Comparison of ENCODE assay signal across 8 cellular contexts in the genomic region with DNA sequence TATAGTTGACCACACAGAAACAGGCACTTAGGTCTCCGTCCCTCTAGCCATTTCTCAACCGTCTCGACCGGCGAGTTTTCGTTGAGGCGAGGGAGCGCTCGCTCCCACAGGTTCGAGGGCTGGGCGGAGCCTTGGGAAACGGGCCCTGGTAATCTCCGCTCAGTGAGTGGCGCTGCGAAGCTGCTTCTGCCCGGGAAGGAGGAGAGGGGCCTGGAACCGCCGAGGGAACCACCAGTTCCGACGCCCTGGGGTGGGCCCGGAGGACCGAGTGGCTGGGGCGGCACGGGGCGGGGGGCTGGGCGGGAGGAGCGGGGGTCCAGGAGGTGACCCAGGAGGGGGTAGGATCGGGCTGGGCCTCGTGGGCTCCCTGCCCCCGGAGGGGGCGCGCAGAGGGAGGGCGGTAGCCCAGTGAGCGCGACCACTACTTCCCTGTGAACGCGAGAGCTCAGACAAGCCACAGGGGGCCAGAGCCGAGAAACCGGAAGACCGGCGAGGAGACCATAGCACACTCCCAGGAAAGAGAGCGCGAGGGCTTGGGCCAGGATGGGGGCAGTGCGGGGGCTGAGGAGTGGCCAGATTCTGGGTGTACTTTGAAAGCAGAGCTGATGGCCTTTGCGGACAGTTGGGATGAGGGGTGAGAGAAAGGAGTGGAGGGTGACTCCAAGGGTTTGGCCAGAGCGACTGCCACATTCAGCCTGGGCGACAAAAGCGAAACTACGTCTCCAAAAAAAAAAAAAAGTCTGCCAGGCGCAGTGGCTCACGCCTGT. TPM values are rescaled to one million over a fixed set of nuclear protein-coding genes. Genes with fewer than 3 reads are reported as not detected.
DNase-seq lines count a peak whose midpoint lies in the region; ATAC-seq and TF ChIP-seq lines count a peak whose summit lies in the region.

No MANE protein-coding gene starts in this region.

- H3K4me1 Mint-ChIP-seq in Calu3 (ENCODE audit: low read depth, unreplicated experiment): peaks cover 37% of the 10 kb centered on the region

- intact Hi-C loops in Calu3 (cut with micrococcal nuclease; ENCODE audit: unreplicated experiment): loop anchor here (1.0 kb wide), 1 partner anchor 19 kb away; no protein-coding TSS in a partner anchor

- peak overlapping the region; percentile 85 for H3K4me3 Mint-ChIP-seq in Calu3 (ENCODE audit: low read depth, unreplicated experiment)

- BruUV-seq in Calu3 (replicated peaks; lab: Mats Ljungman, UMichigan): no TSS peak

- H3K27ac ChIP-seq in coronary artery: peak overlapping the region; percentile 99

- ATAC-seq in HG02588 (IDR thresholded peaks at IDR 0.05; ENCODE audit: unreplicated experiment) (peak; percentile 30), HG02678 (IDR thresholded peaks at IDR 0.05; ENCODE audit: unreplicated experiment) (no peak)

- CTCF ChIA-PET in Calu3 (lab: Charles Lee): interaction anchor here (0.6 to 3.4 kb wide), 11 partner anchors 8 to 1451 kb away, joined by 3 to 40 read pairs (median 4); a partner anchor contains a TSS

- peak; percentile 87 for DNase-seq in Calu3
- peak; percentile 83 for DNase-seq in NCI-H460 (ENCODE audit: extremely low read depth, low read depth)
- peak; percentile 79 for DNase-seq in activated CD4-positive, alpha-beta T cell treated with anti-CD3 and anti-CD28 coated beads for 48 hours
- DNase-seq in coronary artery (ENCODE audit: low spot score): peak; percentile 92
- peak; percentile 82 for DNase-seq in kidney tubule cell (ENCODE audit: low spot score)
- peak; percentile 80 for DNase-seq in stimulated activated CD4-positive, alpha-beta T cell treated with anti-CD3 and anti-CD28 coated beads, Interleukin-15, amount 100 ng/mL, for 24 hours

- H3K4me3 ChIP-seq in coronary artery: peak overlapping the region; percentile 75

- H3K36me3 Mint-ChIP-seq in Calu3 (ENCODE audit: insufficient read depth, unreplicated experiment): peaks cover 57% of the 10 kb centered on the region

- peak overlapping the region; percentile 100 for H3K27ac Mint-ChIP-seq in Calu3 (ENCODE audit: unreplicated experiment)

- no peak for TF ChIP-seq CTCF in Calu3 (IDR thresholded peaks at IDR 0.05; ENCODE audit: unreplicated experiment)
- no peak for TF ChIP-seq CTCF in coronary artery (IDR thresholded peaks at IDR 0.05)

- peaks cover 9% of the 10 kb centered on the region for H3K27me3 Mint-ChIP-seq in Calu3 (ENCODE audit: unreplicated experiment)

- H3K9me3 Mint-ChIP-seq in Calu3 (ENCODE audit: low read depth, unreplicated experiment): no peaks in the 10 kb centered on the region

RNA-seq across cellular contexts. Expression of a gene that starts 29.9 kb away (rescaled TPM):
- total RNA-seq in Calu3 (2022): 3.4 TPM in 2 replicates
- total RNA-seq in NCI-H460 (2014; rRNA removed; shearing (Covaris generic)): 84.7 and 89.8 TPM in 2 replicates
- 44.5 and 49.5 TPM in 2 replicates for polyA plus RNA-seq in NCI-H460 (2014; cell fraction: nucleus; rRNA removed)

Comparison
In these comparisons a context has a peak if more than half of its experiments do, and no peak if none do; other contexts are left out.
1. RNA of a gene that starts 29.9 kb away (total RNA-seq): 84.7 to 89.8 TPM in NCI-H460; 3.4 TPM in Calu3; every median in the first group is over 10 times any median in the second.
2. Peak in every context shown above with its lines, with median percentiles within 50 percentile points of each other: DNase-seq.